Comparison of ENCODE assay signal across 8 cellular contexts in genomic region chr5:143395638-143396352, GRCh38. TPM values are rescaled to one million over a fixed set of nuclear protein-coding genes. Genes with fewer than 3 reads are reported as not detected.
DNase-seq lines count a peak whose midpoint lies in the region; ATAC-seq lines count a peak whose summit lies in the region.

No MANE protein-coding gene starts in this region.

- ATAC-seq in HG03159 (IDR thresholded peaks at IDR 0.05; ENCODE audit: unreplicated experiment), result peak; percentile 70

- H3K9ac ChIP-seq in skeletal muscle tissue (ENCODE audit: low read depth in 1 of 3, low read length in 3 of 3), result peak overlapping the region; percentile 78 to 94 (median 91)

- H3K9me3 ChIP-seq in skeletal muscle tissue (ENCODE audit: control insufficient read depth in 3 of 3, low read length in 3 of 3), result no peaks in the 10 kb centered on the region

- peak overlapping the region; percentile 57 to 90 (median 68) for H3K4me3 ChIP-seq in skeletal muscle tissue (ENCODE audit: low read length in 3 of 3)

- H3K27me3 ChIP-seq in skeletal muscle tissue (ENCODE audit: control insufficient read depth in 3 of 3, insufficient read depth in 3 of 3, low read length in 3 of 3), result no peaks in the 10 kb centered on the region

- H3K27ac ChIP-seq in caudate nucleus (ENCODE audit: low read depth, low read length), result peak overlapping the region; percentile 23
- peak overlapping the region; percentile 7 for H3K27ac ChIP-seq in skeletal muscle tissue (ENCODE audit: low read depth, low read length)

- H3K4me1 ChIP-seq in skeletal muscle tissue (ENCODE audit: control insufficient read depth in 3 of 3, insufficient read depth in 3 of 3, low read length in 3 of 3), result peaks cover 11 to 41% (median 16%) of the 10 kb centered on the region in 3 donors

- DNase-seq in NCI-H510A treated with DMSO at 0.1 percent for 48 hours (lab: John Stamatoyannopoulos, UW), result peak; percentile 16
- no peak for DNase-seq in NCI-H510A (lab: John Stamatoyannopoulos, UW)
- no peak for DNase-seq in caudate nucleus (lab: John Stamatoyannopoulos, UW)
- DNase-seq in ecto neural progenitor cell (ENCODE audit: low spot score), result no peak
- DNase-seq in stimulated activated CD8-positive, alpha-beta memory T cell treated with anti-CD3 and anti-CD28 coated beads, Interleukin-4, amount 100 ng/mL, for 48 hours, result no peak
- no peak for DNase-seq in Ammon's horn (ENCODE audit: low spot score)

- H3K36me3 ChIP-seq in skeletal muscle tissue (ENCODE audit: control insufficient read depth in 3 of 3, insufficient read depth in 3 of 3, low read length in 3 of 3), result peaks cover 0 to 8% (median 7%) of the 10 kb centered on the region in 3 donors

RNA-seq across cellular contexts. Expression of gene NR3C1, which starts 7.7 kb away (rescaled TPM):
- 76.7 TPM for total RNA-seq in skeletal muscle tissue
